ENCODE assay signal across 8 cellular contexts in genomic region chr9:76369583-76369982, GRCh38. TPM values are rescaled to one million over a fixed set of nuclear protein-coding genes. Genes with fewer than 3 reads are reported as not detected.
DNase-seq lines count a peak whose midpoint lies in the region; ATAC-seq and TF ChIP-seq lines count a peak whose summit lies in the region.

No MANE protein-coding gene starts in this region.

- peaks cover 6% of the 10 kb centered on the region for H3K4me1 ChIP-seq in Loucy (ENCODE audit: insufficient read depth, low read length, poor library complexity, severe bottlenecking)
- H3K4me1 ChIP-seq in CD4-positive, alpha-beta memory T cell (ENCODE audit: insufficient read depth, low read length), result no peaks in the 10 kb centered on the region

- intact Hi-C loops in CD4-positive, alpha-beta memory T cell (cut with micrococcal nuclease), result no loop called here

- no peaks in the 10 kb centered on the region for H3K79me2 ChIP-seq in Loucy (ENCODE audit: insufficient read depth, low read length)

- no peak overlapping the region for H3K27ac ChIP-seq in CD4-positive, alpha-beta memory T cell (ENCODE audit: low read depth, low read length)

- H3K27ac Mint-ChIP-seq in CD4-positive, alpha-beta memory T cell, result no peak overlapping the region

- CTCF ChIA-PET in CD4-positive, alpha-beta memory T cell (lab: Charles Lee; ENCODE audit: partially characterized antibody), result interaction anchor here (1.4 kb wide), 1 partner anchor 24 kb away, joined by 3 read pairs; no protein-coding TSS in a partner anchor

- H3K9ac ChIP-seq in Loucy (ENCODE audit: low read depth, low read length, poor library complexity, severe bottlenecking), result no peak overlapping the region

- no peaks in the 10 kb centered on the region for H4K20me1 ChIP-seq in Loucy (ENCODE audit: insufficient read depth, low read length, poor library complexity, severe bottlenecking)

- ATAC-seq in GM18858 (IDR thresholded peaks at IDR 0.05; ENCODE audit: unreplicated experiment), result peak; percentile 67
- no peak for ATAC-seq in esophagus mucosa

- peak overlapping the region; percentile 12 for H3K4me2 ChIP-seq in Loucy (ENCODE audit: low read depth, low read length, poor library complexity, severe bottlenecking)

- H3K4me1 Mint-ChIP-seq in CD4-positive, alpha-beta memory T cell, result no peaks in the 10 kb centered on the region

- no peaks in the 10 kb centered on the region for H3F3A ChIP-seq in Loucy (ENCODE audit: low read depth)

- TF ChIP-seq CTCF in Loucy (conservative IDR thresholded peaks at IDR 0.05; ENCODE audit: low read length), result no peak

- no peaks in the 10 kb centered on the region for H3K36me3 ChIP-seq in Loucy (ENCODE audit: insufficient read depth, low read length)
- no peaks in the 10 kb centered on the region for H3K36me3 ChIP-seq in CD4-positive, alpha-beta memory T cell (ENCODE audit: insufficient read depth, low read length)

- H3K4me3 ChIP-seq in Loucy (ENCODE audit: low read length, poor library complexity, severe bottlenecking), result no peak overlapping the region
- H3K4me3 ChIP-seq in CD4-positive, alpha-beta memory T cell (ENCODE audit: low read length in 2 of 2), result no peak overlapping the region

- DNase-seq in SK-N-DZ (ENCODE audit: low spot score) (peak; percentile 98), mucosa of gallbladder (ENCODE audit: low spot score) (peak; percentile 63), T1000 (lab: John Stamatoyannopoulos, UW) (no peak)
- DNase-seq in CD4-positive, alpha-beta memory T cell, result no peak
- DNase-seq in stimulated activated CD4-positive, alpha-beta T cell treated with anti-CD3 and anti-CD28 coated beads, Interleukin-15, amount 100 ng/mL, for 24 hours, result no peak

- peaks cover 0 to 3% (median 0%) of the 10 kb centered on the region in 8 donors for H3K9me3 Mint-ChIP-seq in CD4-positive, alpha-beta memory T cell

- H3K4me3 Mint-ChIP-seq in CD4-positive, alpha-beta memory T cell, result no peak overlapping the region

- H3K27me3 Mint-ChIP-seq in CD4-positive, alpha-beta memory T cell, result peaks cover 3 to 4% of the 10 kb centered on the region in 2 donors

- no peak overlapping the region for H2AFZ ChIP-seq in Loucy (ENCODE audit: low read length)

- no peaks in the 10 kb centered on the region for H3K9me3 ChIP-seq in Loucy (ENCODE audit: insufficient read depth, low read depth, low read length)
- no peaks in the 10 kb centered on the region for H3K9me3 ChIP-seq in CD4-positive, alpha-beta memory T cell (ENCODE audit: control insufficient read depth in 1 of 2, low read length in 2 of 2)

- H3K27me3 ChIP-seq in Loucy (ENCODE audit: insufficient read depth, low read length, poor library complexity, severe bottlenecking), result no peaks in the 10 kb centered on the region
- H3K27me3 ChIP-seq in CD4-positive, alpha-beta memory T cell (ENCODE audit: insufficient read depth, low read length), result no peaks in the 10 kb centered on the region

- H3K36me3 Mint-ChIP-seq in CD4-positive, alpha-beta memory T cell, result no peaks in the 10 kb centered on the region

- H3K9me2 ChIP-seq in Loucy (replicated peaks; ENCODE audit: low read depth, low read length), result no peaks in the 10 kb centered on the region

- POLR2A ChIA-PET in CD4-positive, alpha-beta memory T cell (lab: Charles Lee; ENCODE audit: partially characterized antibody), result no interaction called here

RNA-seq across cellular contexts. Expression of gene RFK, which starts 24.6 kb away (rescaled TPM):
- 56.4 and 57.5 TPM in 2 replicates for polyA plus RNA-seq in SK-N-DZ (2014; cell fraction: cytosol; rRNA removed)
- polyA plus RNA-seq in SK-N-DZ (2014; cell fraction: nucleus; rRNA removed), result 13.1 and 15.6 TPM in 2 replicates
- total RNA-seq in mucosa of gallbladder, result 30.6 TPM
- 10 to 100 TPM; 13.5 to 16.8 TPM for total RNA-seq in CD4-positive, alpha-beta memory T cell
- 10 to 100 TPM; 28.4 to 42.9 TPM for polyA plus RNA-seq in CD4-positive, alpha-beta memory T cell
- total RNA-seq in esophagus mucosa, result 6.6 TPM

Comparison
In these comparisons a context has a peak if more than half of its experiments do, and no peak if none do; other contexts are left out.
1. DNase-seq: peak in SK-N-DZ (single experiment) and mucosa of gallbladder (single experiment); none in CD4-positive, alpha-beta memory T cell (0 of 5), T1000 (single experiment) and stimulated activated CD4-positive, alpha-beta T cell treated with anti-CD3 and anti-CD28 coated beads, Interleukin-15, amount 100 ng/mL, for 24 hours (single experiment).